8 cellular contexts compared by ENCODE assay signal in genomic region chr18:21612125-21613100, GRCh38. TPM values are rescaled to one million over a fixed set of nuclear protein-coding genes. Genes with fewer than 3 reads are reported as not detected.
DNase-seq lines count a peak whose midpoint lies in the region; ATAC-seq and TF ChIP-seq lines count a peak whose summit lies in the region.

Gene SNRPD1 (plus strand): TSS chr18:21612314. CDS start chr18:21612430, 116 bp downstream.

- TF ChIP-seq CTCF in BE2C (IDR thresholded peaks at IDR 0.05; ENCODE audit: low read depth, low read length) = peak; percentile 75
- TF ChIP-seq CTCF in chondrocyte (IDR thresholded peaks at IDR 0.05) = peak; percentile 94
- peak; percentile 94 for TF ChIP-seq CTCF in kidney epithelial cell (IDR thresholded peaks at IDR 0.05; ENCODE audit: insufficient read depth, low read length, poor library complexity, severe bottlenecking)

- peaks cover 11% of the 10 kb centered on the region for H3K36me3 ChIP-seq in BE2C
- H3K36me3 ChIP-seq in kidney epithelial cell (ENCODE audit: control insufficient read depth, insufficient read depth, low read length) = no peaks in the 10 kb centered on the region

- ATAC-seq in HG03432 (IDR thresholded peaks at IDR 0.05; ENCODE audit: unreplicated experiment) = peak; percentile 99

- H3K9me3 ChIP-seq in BE2C = no peaks in the 10 kb centered on the region

- peak within 1 kb of the TSS; percentile 99 for H3K4me3 Mint-ChIP-seq in chondrocyte (ENCODE audit: unreplicated experiment)

- H3K27me3 Mint-ChIP-seq in chondrocyte (ENCODE audit: low read depth) = no peaks in the 10 kb centered on the region

- peak within 1 kb of the TSS; percentile 100 for H3K27ac Mint-ChIP-seq in chondrocyte (ENCODE audit: unreplicated experiment)

- H3K27me3 ChIP-seq in BE2C (no peaks in the 10 kb centered on the region), kidney epithelial cell (ENCODE audit: control insufficient read depth, insufficient read depth, low read length) (no peaks in the 10 kb centered on the region)

- no peaks in the 10 kb centered on the region for H3K4me1 ChIP-seq in BE2C

- no peaks in the 10 kb centered on the region for H3K9me3 Mint-ChIP-seq in chondrocyte (ENCODE audit: low read depth)

- peaks cover 9% of the 10 kb centered on the region for H3K36me3 Mint-ChIP-seq in chondrocyte (ENCODE audit: low read depth)

- H3K4me3 ChIP-seq in BE2C (ENCODE audit: low read depth, low read length) (peak within 1 kb of the TSS; percentile 90), kidney epithelial cell (ENCODE audit: low read depth, low read length) (peak within 1 kb of the TSS; percentile 84)

- DNase-seq in BE2C (peak; percentile 83), NCI-H460 (ENCODE audit: extremely low read depth, low read depth) (peak; percentile 79), chondrocyte (ENCODE audit: low spot score) (peak; percentile 92), kidney epithelial cell (ENCODE audit: low read depth) (peak; percentile 51)
- peak; percentile 81 for DNase-seq in activated CD4-positive, alpha-beta T cell treated with anti-CD3 and anti-CD28 coated beads for 1 hour
- DNase-seq in stimulated activated CD4-positive, alpha-beta T cell treated with anti-CD3 and anti-CD28 coated beads, Interleukin-15, amount 100 ng/mL, for 48 hours (ENCODE audit: low read depth in 2 of 2) = peak; percentile 74 to 86

- peaks cover 28% of the 10 kb centered on the region for H3K4me1 Mint-ChIP-seq in chondrocyte (ENCODE audit: low read depth)

- TF ChIP-seq POLR2A in GM19099 (IDR thresholded peaks at IDR 0.05; ENCODE audit: extremely low read depth, insufficient read length, low read depth) = peak; percentile 93

RNA-seq across cellular contexts. Expression of gene SNRPD1, which starts in this region (rescaled TPM):
- polyA plus RNA-seq in BE2C (2012; ENCODE audit: insufficient read depth, insufficient read length, low read depth) = 148 TPM
- 71.4 and 79.4 TPM in 2 replicates for total RNA-seq in NCI-H460 (2014; rRNA removed; shearing (Covaris generic))
- 11.7 and 25.3 TPM in 2 replicates for polyA plus RNA-seq in NCI-H460 (2014; cell fraction: nucleus; rRNA removed)
- total RNA-seq in chondrocyte = 27.5 to 53.6 TPM (median 33.7 TPM) in 3 replicates
- 15.7 and 24.9 TPM in 2 replicates for total RNA-seq in kidney epithelial cell

Comparison
In these comparisons a context has a peak if more than half of its experiments do, and no peak if none do; other contexts are left out.
1. Peak in every context shown above with its lines: DNase-seq, ATAC-seq and H3K4me3 ChIP-seq.